ENCODE assay signal across 1 cellular context in the genomic region with DNA sequence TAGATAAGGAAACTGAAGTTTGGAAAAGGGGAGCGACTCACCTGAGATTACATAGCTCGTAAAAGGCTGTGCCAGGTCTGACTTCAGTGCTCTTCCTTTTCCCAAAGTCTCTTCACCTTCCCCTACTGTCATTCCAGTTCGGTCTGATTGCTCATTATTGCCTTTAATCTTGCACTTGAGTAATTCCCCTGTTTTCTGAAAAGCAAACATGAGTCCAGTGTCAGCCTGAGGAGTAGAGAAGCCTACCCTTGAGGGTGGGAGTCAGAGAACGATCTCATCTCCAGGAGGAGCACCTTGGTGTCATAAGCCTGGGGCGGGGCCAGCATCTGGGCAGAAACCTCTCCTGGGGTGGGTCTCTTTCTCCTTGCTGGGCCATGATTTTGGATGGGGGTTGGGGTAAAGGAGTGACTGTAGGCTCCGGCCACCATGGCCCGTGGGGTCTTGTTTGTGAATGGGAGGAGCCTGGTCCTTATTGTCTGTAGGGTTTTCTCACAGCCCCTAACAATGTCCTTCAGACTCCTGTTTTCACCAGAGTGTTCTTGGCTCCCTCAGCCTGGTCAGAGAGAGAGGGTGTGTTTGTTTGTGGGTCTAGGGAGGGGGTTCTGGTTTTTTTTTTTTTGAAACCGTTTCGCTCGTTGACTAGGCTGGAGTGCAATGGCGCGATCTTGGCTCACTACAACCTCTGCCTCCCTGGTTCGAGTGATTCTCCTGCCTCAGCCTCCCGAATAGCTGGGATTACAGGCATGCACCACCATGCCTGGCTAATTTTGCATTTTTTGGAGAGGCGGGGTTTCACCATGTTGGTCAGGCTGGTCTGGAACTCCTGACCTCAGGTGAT.
A peak's percentile ranks its signal among the peaks of the same experiment; 100 is the strongest.
TF ChIP-seq lines count a peak whose summit lies in the region.

No MANE protein-coding gene starts in this region.

TF ChIP-seq in HEK293, 187 proteins besides CTCF, POLR2A, EP300 and RAD21 (continued from another document):
- TF ChIP-seq, protein P1, sequence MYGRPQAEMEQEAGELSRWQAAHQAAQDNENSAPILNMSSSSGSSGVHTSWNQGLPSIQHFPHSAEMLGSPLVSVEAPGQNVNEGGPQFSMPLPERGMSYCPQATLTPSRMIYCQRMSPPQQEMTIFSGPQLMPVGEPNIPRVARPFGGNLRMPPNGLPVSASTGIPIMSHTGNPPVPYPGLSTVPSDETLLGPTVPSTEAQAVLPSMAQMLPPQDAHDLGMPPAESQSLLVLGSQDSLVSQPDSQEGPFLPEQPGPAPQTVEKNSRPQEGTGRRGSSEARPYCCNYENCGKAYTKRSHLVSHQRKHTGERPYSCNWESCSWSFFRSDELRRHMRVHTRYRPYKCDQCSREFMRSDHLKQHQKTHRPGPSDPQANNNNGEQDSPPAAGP (tag by site-specific recombination; IDR thresholded peaks at IDR 0.05) = peak; percentile 62
- TF ChIP-seq ZNF394 (tag by site-specific recombination; IDR thresholded peaks at IDR 0.05; ENCODE audit: borderline replicate concordance) (peak; percentile 46; the same call in 1 of the 2 replicates), ZNF785 (tag by site-specific recombination; IDR thresholded peaks at IDR 0.05) (no peak), SP3 (tag by site-specific recombination; IDR thresholded peaks at IDR 0.05) (0 out of 2 replicates have a peak, but pooled peaks have one; percentile 10)
TF ChIP-seq in HEK293: peak in this region for 4.
